In genomic region chr11:66288138-66288865, GRCh38 we compare ENCODE assay signal across 9 cellular contexts. TPM values are rescaled to one million over a fixed set of nuclear protein-coding genes. Genes with fewer than 3 reads are reported as not detected.
DNase-seq lines count a peak whose midpoint lies in the region; ATAC-seq lines count a peak whose summit lies in the region.
"Had no signal": no experiment of that assay in that cellular context is flagged by ENCODE, and none has a peak within 500 bp of the region (broad histone marks: within the 10 kb centered on the region; RNA-seq: fewer than 3 reads in every experiment).

No MANE protein-coding gene starts in this region.

- DNase-seq in AG20443 (ENCODE audit: low spot score) (peak; percentile 16), HCEC 1CT (peak; percentile 10), iris pigment epithelial cell (ENCODE audit: low read depth) (peak; percentile 26), SIG-M5 treated with dmso at 0.1 percent for 504 hours (lab: John Stamatoyannopoulos, UW; ENCODE audit: unreplicated experiment) (no peak), NCI-H510A treated with DMSO at 0.1 percent for 48 hours (lab: John Stamatoyannopoulos, UW) (no peak)
- DNase-seq in activated naive CD8-positive, alpha-beta T cell treated with anti-CD3 and anti-CD28 coated beads, Interleukin-2, amount 10 ng/mL, durations not matched to agents 7 days and 5 days: no peak

- peaks cover 25% of the 10 kb centered on the region for H3K27me3 Mint-ChIP-seq in activated naive CD8-positive, alpha-beta T cell treated with anti-CD3 and anti-CD28 coated beads, Interleukin-2, amount 10 ng/mL, durations not matched to agents 7 days and 5 days

- peak overlapping the region; percentile 91 to 92 for H3K4me3 ChIP-seq in stomach smooth muscle (ENCODE audit: low read length in 2 of 2)

- peaks cover 0 to 8% of the 10 kb centered on the region in 2 donors for H3K36me3 ChIP-seq in stomach smooth muscle (ENCODE audit: control insufficient read depth in 2 of 2, insufficient read depth in 2 of 2, low read length in 2 of 2)

- H3K4me3 Mint-ChIP-seq in activated naive CD8-positive, alpha-beta T cell treated with anti-CD3 and anti-CD28 coated beads, Interleukin-2, amount 10 ng/mL, durations not matched to agents 7 days and 5 days: peak overlapping the region; percentile 93

- peaks cover 27% of the 10 kb centered on the region for H3K4me1 Mint-ChIP-seq in activated naive CD8-positive, alpha-beta T cell treated with anti-CD3 and anti-CD28 coated beads, Interleukin-2, amount 10 ng/mL, durations not matched to agents 7 days and 5 days

- peak overlapping the region; percentile 88 for H3K27ac ChIP-seq in stomach smooth muscle (ENCODE audit: low read length)

- peak overlapping the region; percentile 88 for H3K27ac Mint-ChIP-seq in activated naive CD8-positive, alpha-beta T cell treated with anti-CD3 and anti-CD28 coated beads, Interleukin-2, amount 10 ng/mL, durations not matched to agents 7 days and 5 days

- H3K36me3 Mint-ChIP-seq in activated naive CD8-positive, alpha-beta T cell treated with anti-CD3 and anti-CD28 coated beads, Interleukin-2, amount 10 ng/mL, durations not matched to agents 7 days and 5 days: no peaks in the 10 kb centered on the region

- peaks cover 11 to 19% of the 10 kb centered on the region in 2 donors for H3K27me3 ChIP-seq in stomach smooth muscle (ENCODE audit: control insufficient read depth in 1 of 2, insufficient read depth in 2 of 2, low read length in 2 of 2)

- H3K9me3 ChIP-seq in stomach smooth muscle (ENCODE audit: control insufficient read depth in 2 of 2, low read length in 2 of 2): no peaks in the 10 kb centered on the region

- POLR2A ChIA-PET in activated naive CD8-positive, alpha-beta T cell treated with anti-CD3 and anti-CD28 coated beads, Interleukin-2, amount 10 ng/mL, durations not matched to agents 7 days and 5 days (lab: Charles Lee): interaction anchor here (0.9 to 2.1 kb wide), 15 partner anchors 11 to 170 kb away, joined by 3 to 14 read pairs (median 5); partner anchors contain the start of genes BRMS1, CD248, RIN1 and SLC29A2

- peak overlapping the region; percentile 89 to 95 for H3K9ac ChIP-seq in stomach smooth muscle (ENCODE audit: low read length in 2 of 2)

- ATAC-seq in activated naive CD8-positive, alpha-beta T cell treated with anti-CD3 and anti-CD28 coated beads, Interleukin-2, amount 10 ng/mL, durations not matched to agents 7 days and 5 days (ENCODE audit: low read depth): no peak
- ATAC-seq in GM21619 (IDR thresholded peaks at IDR 0.05; ENCODE audit: unreplicated experiment): no peak

- H3K9me3 Mint-ChIP-seq in activated naive CD8-positive, alpha-beta T cell treated with anti-CD3 and anti-CD28 coated beads, Interleukin-2, amount 10 ng/mL, durations not matched to agents 7 days and 5 days: no peaks in the 10 kb centered on the region

- H3K4me1 ChIP-seq in stomach smooth muscle (ENCODE audit: control insufficient read depth, insufficient read depth, low read length): peaks cover 48% of the 10 kb centered on the region

RNA-seq across cellular contexts. Expression of gene YIF1A, which starts 0.6 kb away (rescaled TPM):
- total RNA-seq in activated naive CD8-positive, alpha-beta T cell treated with anti-CD3 and anti-CD28 coated beads, Interleukin-2, amount 10 ng/mL, durations not matched to agents 7 days and 5 days: 10 to 100 TPM; 44.5 to 45.5 TPM

RNA-seq across cellular contexts. Expression of gene TMEM151A, which starts 3.4 kb away (rescaled TPM):
- total RNA-seq in activated naive CD8-positive, alpha-beta T cell treated with anti-CD3 and anti-CD28 coated beads, Interleukin-2, amount 10 ng/mL, durations not matched to agents 7 days and 5 days: not detected
- total RNA-seq: HT1080 had no signal

RNA-seq across cellular contexts. Expression of gene CNIH2, which starts 10.3 kb away (rescaled TPM):
- 1 to 10 TPM; 2.1 to 2.7 TPM for total RNA-seq in activated naive CD8-positive, alpha-beta T cell treated with anti-CD3 and anti-CD28 coated beads, Interleukin-2, amount 10 ng/mL, durations not matched to agents 7 days and 5 days

RNA-seq across cellular contexts. Expression of gene RAB1B, which starts 19.9 kb away (rescaled TPM):
- 100 to 1,000 TPM; 136 to 145 TPM for total RNA-seq in activated naive CD8-positive, alpha-beta T cell treated with anti-CD3 and anti-CD28 coated beads, Interleukin-2, amount 10 ng/mL, durations not matched to agents 7 days and 5 days

RNA-seq across cellular contexts. Expression of gene CD248, which starts 28.5 kb away (rescaled TPM):
- total RNA-seq in activated naive CD8-positive, alpha-beta T cell treated with anti-CD3 and anti-CD28 coated beads, Interleukin-2, amount 10 ng/mL, durations not matched to agents 7 days and 5 days: 10 to 100 TPM; 80.3 to 85.5 TPM
- total RNA-seq: HT1080 had no signal

Comparison
In these comparisons a context has a peak if more than half of its experiments do, and no peak if none do; other contexts are left out.
1. DNase-seq: peak in AG20443 (single experiment), HCEC 1CT (single experiment) and iris pigment epithelial cell (single experiment); none in activated naive CD8-positive, alpha-beta T cell treated with anti-CD3 and anti-CD28 coated beads, Interleukin-2, amount 10 ng/mL, durations not matched to agents 7 days and 5 days (single experiment), SIG-M5 treated with dmso at 0.1 percent for 504 hours (single experiment) and NCI-H510A treated with DMSO at 0.1 percent for 48 hours (single experiment).